In genomic region chr17:10156579-10157488, GRCh38 we compare ENCODE assay signal across 9 cellular contexts. TPM values are rescaled to one million over a fixed set of nuclear protein-coding genes. Genes with fewer than 3 reads are reported as not detected.
DNase-seq lines count a peak whose midpoint lies in the region; ATAC-seq, FAIRE-seq and TF ChIP-seq lines count a peak whose summit lies in the region.
"Had no signal": no experiment of that assay in that cellular context is flagged by ENCODE, and none has a peak within 500 bp of the region (broad histone marks: within the 10 kb centered on the region; RNA-seq: fewer than 3 reads in every experiment).

No MANE protein-coding gene starts in this region.

- no peak for TF ChIP-seq CTCF in NB4 (IDR thresholded peaks at IDR 0.05; ENCODE audit: low read depth, low read length)
- TF ChIP-seq CTCF in tibial artery (IDR thresholded peaks at IDR 0.05) = no peak

- no peaks in the 10 kb centered on the region for H3K9me3 ChIP-seq in tibial artery

- intact Hi-C loops in tibial artery (cut with DNase I; ENCODE audit: low total_unique reads) = no loop called here

- H3K27ac ChIP-seq in tibial artery = peak overlapping the region in 1 of 2 donors; percentile 35
- H3K27ac ChIP-seq: parathyroid adenoma had no signal

- peak overlapping the region; percentile 21 for H3K4me3 ChIP-seq in NB4 (ENCODE audit: low read depth, low read length)
- no peak overlapping the region for H3K4me3 ChIP-seq in tibial artery

- TF ChIP-seq POLR2A in GM12892 (IDR thresholded peaks at IDR 0.05; ENCODE audit: low read depth, low read length) (no peak), NB4 (IDR thresholded peaks at IDR 0.05; ENCODE audit: extremely low read depth, insufficient read length) (peak; percentile 32)

- DNase-seq in GM12892 (ENCODE audit: insufficient read length) = peak; percentile 58
- DNase-seq in NB4 (ENCODE audit: low read depth) = peak; percentile 100
- peak; percentile 77 for DNase-seq in islet precursor cell
- peak; percentile 73 to 84 for DNase-seq in tibial artery
- no peak for DNase-seq in activated CD4-positive, alpha-beta T cell treated with anti-CD3 and anti-CD28 coated beads for 4 hours
- DNase-seq in NCI-H446 (lab: John Stamatoyannopoulos, UW) = no peak

- peak; percentile 91 for FAIRE-seq in GM12892 (lab: Jason Lieb, UNC)

- H3K4me1 ChIP-seq in tibial artery = no peaks in the 10 kb centered on the region
- H3K4me1 ChIP-seq: parathyroid adenoma had no signal

- no peaks in the 10 kb centered on the region for H3K36me3 ChIP-seq in tibial artery

- peak; percentile 71 for ATAC-seq in GM21737 (IDR thresholded peaks at IDR 0.05; ENCODE audit: unreplicated experiment)
- no peak for ATAC-seq in GM18873 (IDR thresholded peaks at IDR 0.05; ENCODE audit: low FRiP score, unreplicated experiment)

- no peaks in the 10 kb centered on the region for H3K27me3 ChIP-seq in tibial artery

RNA-seq across cellular contexts. Expression of gene GAS7, which starts 41.6 kb away (rescaled TPM):
- 24.4 TPM for polyA plus RNA-seq in GM12892 (2012; ENCODE audit: missing spikeins)

Comparison
In these comparisons a context has a peak if more than half of its experiments do, and no peak if none do; other contexts are left out.
1. DNase-seq: peak in GM12892 (single experiment), NB4 (single experiment), islet precursor cell (single experiment) and tibial artery (2 of 2); none in activated CD4-positive, alpha-beta T cell treated with anti-CD3 and anti-CD28 coated beads for 4 hours (0 of 2) and NCI-H446 (0 of 2).